In the genomic region with DNA sequence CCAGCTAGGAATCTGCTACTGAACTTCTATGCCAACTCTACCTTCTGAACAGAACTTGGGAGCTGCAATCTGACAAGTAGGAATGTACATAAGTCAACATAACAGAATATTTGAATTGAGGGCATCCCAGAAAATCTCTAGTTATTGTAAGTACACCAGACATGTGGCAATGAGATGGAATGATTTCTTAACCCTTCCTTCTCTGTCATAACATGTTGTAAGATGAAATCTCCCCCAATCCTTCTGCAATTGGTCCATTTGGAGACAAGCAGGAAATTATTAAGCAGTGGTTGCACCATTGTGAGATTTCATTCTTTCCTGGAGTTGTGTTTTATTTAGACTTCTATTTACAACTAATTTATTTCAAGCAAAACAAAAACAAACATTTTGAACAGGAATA, we compare ENCODE assay signal across 1 cellular context.
TF ChIP-seq lines count a peak whose summit lies in the region.

No MANE protein-coding gene starts in this region.

TF ChIP-seq in WTC11, 78 proteins besides CTCF, POLR2A, EP300 and RAD21 (continued from another document):
- TF ChIP-seq, protein P1, sequence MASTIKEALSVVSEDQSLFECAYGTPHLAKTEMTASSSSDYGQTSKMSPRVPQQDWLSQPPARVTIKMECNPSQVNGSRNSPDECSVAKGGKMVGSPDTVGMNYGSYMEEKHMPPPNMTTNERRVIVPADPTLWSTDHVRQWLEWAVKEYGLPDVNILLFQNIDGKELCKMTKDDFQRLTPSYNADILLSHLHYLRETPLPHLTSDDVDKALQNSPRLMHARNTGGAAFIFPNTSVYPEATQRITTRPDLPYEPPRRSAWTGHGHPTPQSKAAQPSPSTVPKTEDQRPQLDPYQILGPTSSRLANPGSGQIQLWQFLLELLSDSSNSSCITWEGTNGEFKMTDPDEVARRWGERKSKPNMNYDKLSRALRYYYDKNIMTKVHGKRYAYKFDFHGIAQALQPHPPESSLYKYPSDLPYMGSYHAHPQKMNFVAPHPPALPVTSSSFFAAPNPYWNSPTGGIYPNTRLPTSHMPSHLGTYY (CRISPR knock-in tag; IDR thresholded peaks at IDR 0.05), result no peak
- TF ChIP-seq, protein P2, sequence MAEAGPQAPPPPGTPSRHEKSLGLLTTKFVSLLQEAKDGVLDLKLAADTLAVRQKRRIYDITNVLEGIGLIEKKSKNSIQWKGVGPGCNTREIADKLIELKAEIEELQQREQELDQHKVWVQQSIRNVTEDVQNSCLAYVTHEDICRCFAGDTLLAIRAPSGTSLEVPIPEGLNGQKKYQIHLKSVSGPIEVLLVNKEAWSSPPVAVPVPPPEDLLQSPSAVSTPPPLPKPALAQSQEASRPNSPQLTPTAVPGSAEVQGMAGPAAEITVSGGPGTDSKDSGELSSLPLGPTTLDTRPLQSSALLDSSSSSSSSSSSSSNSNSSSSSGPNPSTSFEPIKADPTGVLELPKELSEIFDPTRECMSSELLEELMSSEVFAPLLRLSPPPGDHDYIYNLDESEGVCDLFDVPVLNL (CRISPR knock-in tag; IDR thresholded peaks at IDR 0.05; ENCODE audit: borderline replicate concordance, low read depth), result no peak
- TF ChIP-seq, protein P3, sequence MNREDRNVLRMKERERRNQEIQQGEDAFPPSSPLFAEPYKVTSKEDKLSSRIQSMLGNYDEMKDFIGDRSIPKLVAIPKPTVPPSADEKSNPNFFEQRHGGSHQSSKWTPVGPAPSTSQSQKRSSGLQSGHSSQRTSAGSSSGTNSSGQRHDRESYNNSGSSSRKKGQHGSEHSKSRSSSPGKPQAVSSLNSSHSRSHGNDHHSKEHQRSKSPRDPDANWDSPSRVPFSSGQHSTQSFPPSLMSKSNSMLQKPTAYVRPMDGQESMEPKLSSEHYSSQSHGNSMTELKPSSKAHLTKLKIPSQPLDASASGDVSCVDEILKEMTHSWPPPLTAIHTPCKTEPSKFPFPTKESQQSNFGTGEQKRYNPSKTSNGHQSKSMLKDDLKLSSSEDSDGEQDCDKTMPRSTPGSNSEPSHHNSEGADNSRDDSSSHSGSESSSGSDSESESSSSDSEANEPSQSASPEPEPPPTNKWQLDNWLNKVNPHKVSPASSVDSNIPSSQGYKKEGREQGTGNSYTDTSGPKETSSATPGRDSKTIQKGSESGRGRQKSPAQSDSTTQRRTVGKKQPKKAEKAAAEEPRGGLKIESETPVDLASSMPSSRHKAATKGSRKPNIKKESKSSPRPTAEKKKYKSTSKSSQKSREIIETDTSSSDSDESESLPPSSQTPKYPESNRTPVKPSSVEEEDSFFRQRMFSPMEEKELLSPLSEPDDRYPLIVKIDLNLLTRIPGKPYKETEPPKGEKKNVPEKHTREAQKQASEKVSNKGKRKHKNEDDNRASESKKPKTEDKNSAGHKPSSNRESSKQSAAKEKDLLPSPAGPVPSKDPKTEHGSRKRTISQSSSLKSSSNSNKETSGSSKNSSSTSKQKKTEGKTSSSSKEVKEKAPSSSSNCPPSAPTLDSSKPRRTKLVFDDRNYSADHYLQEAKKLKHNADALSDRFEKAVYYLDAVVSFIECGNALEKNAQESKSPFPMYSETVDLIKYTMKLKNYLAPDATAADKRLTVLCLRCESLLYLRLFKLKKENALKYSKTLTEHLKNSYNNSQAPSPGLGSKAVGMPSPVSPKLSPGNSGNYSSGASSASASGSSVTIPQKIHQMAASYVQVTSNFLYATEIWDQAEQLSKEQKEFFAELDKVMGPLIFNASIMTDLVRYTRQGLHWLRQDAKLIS (CRISPR knock-in tag; IDR thresholded peaks at IDR 0.05; ENCODE audit: borderline replicate concordance), result no peak
- no peak for TF ChIP-seq HMGA2 (CRISPR knock-in tag; IDR thresholded peaks at IDR 0.05)
- TF ChIP-seq NFYB (CRISPR knock-in tag; conservative IDR thresholded peaks at IDR 0.05; ENCODE audit: low read depth), result no peak
- TF ChIP-seq, protein P4, sequence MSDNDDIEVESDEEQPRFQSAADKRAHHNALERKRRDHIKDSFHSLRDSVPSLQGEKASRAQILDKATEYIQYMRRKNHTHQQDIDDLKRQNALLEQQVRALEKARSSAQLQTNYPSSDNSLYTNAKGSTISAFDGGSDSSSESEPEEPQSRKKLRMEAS (CRISPR knock-in tag; IDR thresholded peaks at IDR 0.05), result no peak
- no peak for TF ChIP-seq GTF2I (CRISPR knock-in tag; conservative IDR thresholded peaks at IDR 0.05)
- TF ChIP-seq ZNF219 (CRISPR knock-in tag; IDR thresholded peaks at IDR 0.05; ENCODE audit: borderline replicate concordance), result no peak
- no peak for TF ChIP-seq ATF1 (CRISPR knock-in tag; IDR thresholded peaks at IDR 0.05)
- TF ChIP-seq NR2C2 (CRISPR knock-in tag; IDR thresholded peaks at IDR 0.05), result no peak
- no peak for TF ChIP-seq NR3C1 (CRISPR knock-in tag; conservative IDR thresholded peaks at IDR 0.05; ENCODE audit: low read depth)
- TF ChIP-seq, protein P5, sequence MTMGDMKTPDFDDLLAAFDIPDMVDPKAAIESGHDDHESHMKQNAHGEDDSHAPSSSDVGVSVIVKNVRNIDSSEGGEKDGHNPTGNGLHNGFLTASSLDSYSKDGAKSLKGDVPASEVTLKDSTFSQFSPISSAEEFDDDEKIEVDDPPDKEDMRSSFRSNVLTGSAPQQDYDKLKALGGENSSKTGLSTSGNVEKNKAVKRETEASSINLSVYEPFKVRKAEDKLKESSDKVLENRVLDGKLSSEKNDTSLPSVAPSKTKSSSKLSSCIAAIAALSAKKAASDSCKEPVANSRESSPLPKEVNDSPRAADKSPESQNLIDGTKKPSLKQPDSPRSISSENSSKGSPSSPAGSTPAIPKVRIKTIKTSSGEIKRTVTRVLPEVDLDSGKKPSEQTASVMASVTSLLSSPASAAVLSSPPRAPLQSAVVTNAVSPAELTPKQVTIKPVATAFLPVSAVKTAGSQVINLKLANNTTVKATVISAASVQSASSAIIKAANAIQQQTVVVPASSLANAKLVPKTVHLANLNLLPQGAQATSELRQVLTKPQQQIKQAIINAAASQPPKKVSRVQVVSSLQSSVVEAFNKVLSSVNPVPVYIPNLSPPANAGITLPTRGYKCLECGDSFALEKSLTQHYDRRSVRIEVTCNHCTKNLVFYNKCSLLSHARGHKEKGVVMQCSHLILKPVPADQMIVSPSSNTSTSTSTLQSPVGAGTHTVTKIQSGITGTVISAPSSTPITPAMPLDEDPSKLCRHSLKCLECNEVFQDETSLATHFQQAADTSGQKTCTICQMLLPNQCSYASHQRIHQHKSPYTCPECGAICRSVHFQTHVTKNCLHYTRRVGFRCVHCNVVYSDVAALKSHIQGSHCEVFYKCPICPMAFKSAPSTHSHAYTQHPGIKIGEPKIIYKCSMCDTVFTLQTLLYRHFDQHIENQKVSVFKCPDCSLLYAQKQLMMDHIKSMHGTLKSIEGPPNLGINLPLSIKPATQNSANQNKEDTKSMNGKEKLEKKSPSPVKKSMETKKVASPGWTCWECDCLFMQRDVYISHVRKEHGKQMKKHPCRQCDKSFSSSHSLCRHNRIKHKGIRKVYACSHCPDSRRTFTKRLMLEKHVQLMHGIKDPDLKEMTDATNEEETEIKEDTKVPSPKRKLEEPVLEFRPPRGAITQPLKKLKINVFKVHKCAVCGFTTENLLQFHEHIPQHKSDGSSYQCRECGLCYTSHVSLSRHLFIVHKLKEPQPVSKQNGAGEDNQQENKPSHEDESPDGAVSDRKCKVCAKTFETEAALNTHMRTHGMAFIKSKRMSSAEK (CRISPR knock-in tag; IDR thresholded peaks at IDR 0.05; ENCODE audit: borderline replicate concordance), result no peak
- no peak for TF ChIP-seq PRRX2 (CRISPR knock-in tag; IDR thresholded peaks at IDR 0.05)
- TF ChIP-seq, protein P6, sequence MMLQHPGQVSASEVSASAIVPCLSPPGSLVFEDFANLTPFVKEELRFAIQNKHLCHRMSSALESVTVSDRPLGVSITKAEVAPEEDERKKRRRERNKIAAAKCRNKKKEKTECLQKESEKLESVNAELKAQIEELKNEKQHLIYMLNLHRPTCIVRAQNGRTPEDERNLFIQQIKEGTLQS (CRISPR knock-in tag; conservative IDR thresholded peaks at IDR 0.05), result no peak
- TF ChIP-seq, protein P7, sequence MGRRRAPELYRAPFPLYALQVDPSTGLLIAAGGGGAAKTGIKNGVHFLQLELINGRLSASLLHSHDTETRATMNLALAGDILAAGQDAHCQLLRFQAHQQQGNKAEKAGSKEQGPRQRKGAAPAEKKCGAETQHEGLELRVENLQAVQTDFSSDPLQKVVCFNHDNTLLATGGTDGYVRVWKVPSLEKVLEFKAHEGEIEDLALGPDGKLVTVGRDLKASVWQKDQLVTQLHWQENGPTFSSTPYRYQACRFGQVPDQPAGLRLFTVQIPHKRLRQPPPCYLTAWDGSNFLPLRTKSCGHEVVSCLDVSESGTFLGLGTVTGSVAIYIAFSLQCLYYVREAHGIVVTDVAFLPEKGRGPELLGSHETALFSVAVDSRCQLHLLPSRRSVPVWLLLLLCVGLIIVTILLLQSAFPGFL (CRISPR knock-in tag; IDR thresholded peaks at IDR 0.05; ENCODE audit: borderline replicate concordance), result no peak
